ENCODE assay signal across 28 cellular contexts in the genomic region with DNA sequence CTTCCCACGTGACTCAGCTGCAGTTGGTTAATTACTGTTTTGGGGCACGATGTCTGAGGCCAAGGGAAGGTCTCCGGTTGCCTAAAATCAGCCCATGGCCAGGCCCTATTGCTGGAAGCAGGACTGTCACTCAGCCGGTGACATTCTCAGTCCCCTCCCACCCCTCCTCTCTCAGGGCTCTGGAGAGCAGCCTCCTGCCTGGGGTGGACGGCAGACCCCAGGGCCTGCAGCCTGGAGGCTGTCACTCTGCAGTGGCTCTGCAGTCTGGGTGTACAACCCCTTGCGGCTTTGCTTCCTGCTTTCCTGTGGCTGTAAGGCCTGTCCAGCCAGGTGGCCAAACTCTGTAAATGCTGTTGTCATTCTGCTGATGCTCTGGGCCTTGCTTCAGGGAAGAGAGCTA. TPM values are rescaled to one million over a fixed set of nuclear protein-coding genes. Genes with fewer than 3 reads are reported as not detected.
DNase-seq lines count a peak whose midpoint lies in the region; ATAC-seq and TF ChIP-seq lines count a peak whose summit lies in the region.
"Had no signal": no experiment of that assay in that cellular context is flagged by ENCODE, and none has a peak within 500 bp of the region (broad histone marks: within the 10 kb centered on the region; RNA-seq: fewer than 3 reads in every experiment).

No MANE protein-coding gene starts in this region.

- H2AK5ac ChIP-seq in neuronal stem cell (ENCODE audit: low read depth, low read length), result no peak overlapping the region

- H3K36me3 ChIP-seq in GM23338 (ENCODE audit: insufficient read depth), result no peaks in the 10 kb centered on the region
- H3K36me3 ChIP-seq in neuronal stem cell (replicated peaks in 1 of 2; ENCODE audit: control insufficient read depth in 2 of 2, insufficient read depth in 2 of 2, low read length in 2 of 2), result no peaks in the 10 kb centered on the region
- H3K36me3 ChIP-seq: BLaER1, lower lobe of right lung, SJCRH30, tibial nerve, WERI-Rb-1 had no signal

- H3K27me3 Mint-ChIP-seq in GM23338 (ENCODE audit: insufficient read depth, low read depth, poor library complexity) (peaks cover 7% of the 10 kb centered on the region), glutamatergic neuron (ENCODE audit: unreplicated experiment) (peaks cover 3% of the 10 kb centered on the region)
- H3K27me3 Mint-ChIP-seq in activated CD8-positive, alpha-beta memory T cell treated with anti-CD3 and anti-CD28 coated beads, Interleukin-2, amount 10 ng/mL, durations not matched to agents 7 days and 5 days, result peaks cover 47% of the 10 kb centered on the region

- no peaks in the 10 kb centered on the region for H3K79me2 ChIP-seq in GM23338 (replicated peaks; ENCODE audit: insufficient read depth)

- peak overlapping the region; percentile 58 for H3K18ac ChIP-seq in neuronal stem cell (ENCODE audit: low read length)

- H3K9me3 ChIP-seq in neuronal stem cell (replicated peaks in 1 of 2; ENCODE audit: control insufficient read depth in 2 of 2, insufficient read depth in 1 of 2, low read depth in 1 of 2, low read length in 2 of 2), result no peaks in the 10 kb centered on the region
- H3K9me3 ChIP-seq: BLaER1, lower lobe of right lung, psoas muscle, SJCRH30, tibial nerve had no signal

- H2BK5ac ChIP-seq in neuronal stem cell (ENCODE audit: low read length), result no peak overlapping the region

- no peak overlapping the region for H2BK15ac ChIP-seq in neuronal stem cell (ENCODE audit: low read length)

- H3K4me3 ChIP-seq in GM23338 (no peak overlapping the region), neuronal stem cell (ENCODE audit: low read length in 2 of 2) (no peak overlapping the region)
- H3K4me3 ChIP-seq: BLaER1, lower lobe of right lung, psoas muscle, SJCRH30, tibial nerve had no signal

- H3K79me1 ChIP-seq in neuronal stem cell (ENCODE audit: low read depth, low read length), result no peaks in the 10 kb centered on the region

- H3K4ac ChIP-seq in neuronal stem cell (ENCODE audit: low read length), result no peak overlapping the region

- H3K4me1 Mint-ChIP-seq in GM23338 (peaks cover 27% of the 10 kb centered on the region; the same call in 2 of the 3 replicates), glutamatergic neuron (ENCODE audit: low read depth, unreplicated experiment) (peaks cover 8% of the 10 kb centered on the region)
- H3K4me1 Mint-ChIP-seq in activated CD8-positive, alpha-beta memory T cell treated with anti-CD3 and anti-CD28 coated beads, Interleukin-2, amount 10 ng/mL, durations not matched to agents 7 days and 5 days, result peaks cover 2% of the 10 kb centered on the region
- H3K4me1 Mint-ChIP-seq: naive thymus-derived CD8-positive, alpha-beta T cell had no signal

- H3K27ac Mint-ChIP-seq in GM23338 (no peak overlapping the region), glutamatergic neuron (ENCODE audit: unreplicated experiment) (peak overlapping the region; percentile 31)
- H3K27ac Mint-ChIP-seq in activated CD8-positive, alpha-beta memory T cell treated with anti-CD3 and anti-CD28 coated beads, Interleukin-2, amount 10 ng/mL, durations not matched to agents 7 days and 5 days, result no peak overlapping the region
- H3K27ac Mint-ChIP-seq: activated naive CD8-positive, alpha-beta T cell; effector memory CD8-positive, alpha-beta T cell had no signal

- DNase-seq in GM23338 (ENCODE audit: low spot score) (peak; percentile 46), NCI-H146 (lab: John Stamatoyannopoulos, UW) (peak; percentile 67), glutamatergic neuron (peak; percentile 54), neuronal stem cell (ENCODE audit: low spot score) (peak; percentile 31)
- DNase-seq in stimulated activated naive CD4-positive, alpha-beta T cell (lab: John Stamatoyannopoulos, UW), result no peak
- DNase-seq in activated CD8-positive, alpha-beta memory T cell treated with anti-CD3 and anti-CD28 coated beads, Interleukin-2, amount 10 ng/mL, durations not matched to agents 7 days and 5 days, result no peak
- DNase-seq: activated CD4-positive, alpha-beta T cell treated with anti-CD3 and anti-CD28 coated beads for 48 hours; activated CD8-positive, alpha-beta memory T cell treated with anti-CD3 and anti-CD28 coated beads for 24 hours; activated effector memory CD4-positive, alpha-beta T cell treated with Interleukin-2 at 50 U/mL for 16 hours; anterior cingulate cortex; effector memory CD8-positive, alpha-beta T cell; EL; erythroblast; lower lobe of right lung; naive thymus-derived CD8-positive, alpha-beta T cell; NCI-H187 treated with DMSO at 0.1 percent for 48 hours; NCI-H226; psoas muscle; SJCRH30; stimulated activated CD4-positive, alpha-beta T cell treated with anti-CD3 and anti-CD28 coated beads, Interleukin-4, amount 100 ng/mL, for 1 hour; T1000; WERI-Rb-1 had no signal

- H3K9me3 Mint-ChIP-seq in GM23338, result no peaks in the 10 kb centered on the region
- H3K9me3 Mint-ChIP-seq in glutamatergic neuron (ENCODE audit: unreplicated experiment), result no peaks in the 10 kb centered on the region
- no peaks in the 10 kb centered on the region for H3K9me3 Mint-ChIP-seq in activated CD8-positive, alpha-beta memory T cell treated with anti-CD3 and anti-CD28 coated beads, Interleukin-2, amount 10 ng/mL, durations not matched to agents 7 days and 5 days (ENCODE audit: low read depth)
- H3K9me3 Mint-ChIP-seq: effector memory CD8-positive, alpha-beta T cell had no signal

- H3F3A ChIP-seq in GM23338 (replicated peaks; ENCODE audit: low read depth), result no peaks in the 10 kb centered on the region

- no peak overlapping the region for H3K14ac ChIP-seq in neuronal stem cell (ENCODE audit: low read length)

- H3K4me1 ChIP-seq in GM23338 (ENCODE audit: insufficient read depth) (peaks cover 24% of the 10 kb centered on the region), neuronal stem cell (ENCODE audit: control insufficient read depth in 2 of 2, insufficient read depth in 1 of 2, low read depth in 1 of 2, low read length in 2 of 2) (peaks cover 0 to 10% of the 10 kb centered on the region in 2 donors)
- H3K4me1 ChIP-seq: BLaER1, psoas muscle, SJCRH30 had no signal

- H3K4me3 Mint-ChIP-seq in GM23338 (no peak overlapping the region), glutamatergic neuron (ENCODE audit: unreplicated experiment) (no peak overlapping the region)
- no peak overlapping the region for H3K4me3 Mint-ChIP-seq in activated CD8-positive, alpha-beta memory T cell treated with anti-CD3 and anti-CD28 coated beads, Interleukin-2, amount 10 ng/mL, durations not matched to agents 7 days and 5 days
- H3K4me3 Mint-ChIP-seq: activated naive CD8-positive, alpha-beta T cell; effector memory CD8-positive, alpha-beta T cell; naive thymus-derived CD8-positive, alpha-beta T cell had no signal

- no peak overlapping the region for H2AFZ ChIP-seq in GM23338
- H2AFZ ChIP-seq in neuronal stem cell (ENCODE audit: low read length), result peak overlapping the region; percentile 40

- H4K20me1 ChIP-seq in GM23338 (replicated peaks; ENCODE audit: insufficient read depth), result no peaks in the 10 kb centered on the region
- H4K20me1 ChIP-seq: BLaER1 had no signal

- no peak overlapping the region for H3K23ac ChIP-seq in neuronal stem cell (ENCODE audit: low read depth, low read length, poor library complexity)

- CTCF ChIA-PET in activated CD8-positive, alpha-beta memory T cell treated with anti-CD3 and anti-CD28 coated beads, Interleukin-2, amount 10 ng/mL, durations not matched to agents 7 days and 5 days (lab: Charles Lee), result no interaction called here

- H3K4me2 ChIP-seq in GM23338 (no peak overlapping the region), neuronal stem cell (ENCODE audit: insufficient read depth, low read length, poor library complexity, severe bottlenecking) (no peak overlapping the region)
- H3K4me2 ChIP-seq: BLaER1 had no signal

- no peak overlapping the region for H2BK120ac ChIP-seq in neuronal stem cell (ENCODE audit: low read depth, low read length)

- no peak overlapping the region for H4K8ac ChIP-seq in neuronal stem cell (ENCODE audit: low read depth, low read length)

- no peak overlapping the region for H4K91ac ChIP-seq in neuronal stem cell (ENCODE audit: low read depth, low read length, poor library complexity)

- no peak for TF ChIP-seq CTCF in GM23338 (conservative IDR thresholded peaks at IDR 0.05; ENCODE audit: low read depth in 2 of 2)
- TF ChIP-seq CTCF in glutamatergic neuron (IDR thresholded peaks at IDR 0.05; ENCODE audit: partially characterized antibody, unreplicated experiment), result no peak

- no peaks in the 10 kb centered on the region for H3K9me2 ChIP-seq in GM23338 (ENCODE audit: insufficient read depth)

- no peak overlapping the region for H3K27ac ChIP-seq in GM23338 (ENCODE audit: low read depth)
- no peak overlapping the region for H3K27ac ChIP-seq in neuronal stem cell (replicated peaks; ENCODE audit: low read length)
- H3K27ac ChIP-seq: BLaER1, lower lobe of right lung, psoas muscle, SJCRH30, tibial nerve, WERI-Rb-1 had no signal

- ATAC-seq in GM23338, result peak; percentile 92
- ATAC-seq in GM21737 (IDR thresholded peaks at IDR 0.05; ENCODE audit: unreplicated experiment), result no peak
- ATAC-seq in activated CD8-positive, alpha-beta memory T cell treated with anti-CD3 and anti-CD28 coated beads, Interleukin-2, amount 10 ng/mL, durations not matched to agents 7 days and 5 days, result no peak
- ATAC-seq: effector memory CD8-positive, alpha-beta T cell; naive thymus-derived CD8-positive, alpha-beta T cell; psoas muscle had no signal

- no peaks in the 10 kb centered on the region for H3K36me3 Mint-ChIP-seq in GM23338 (ENCODE audit: low read depth)
- H3K36me3 Mint-ChIP-seq in glutamatergic neuron (ENCODE audit: unreplicated experiment), result no peaks in the 10 kb centered on the region
- H3K36me3 Mint-ChIP-seq in activated CD8-positive, alpha-beta memory T cell treated with anti-CD3 and anti-CD28 coated beads, Interleukin-2, amount 10 ng/mL, durations not matched to agents 7 days and 5 days, result no peaks in the 10 kb centered on the region
- H3K36me3 Mint-ChIP-seq: activated naive CD8-positive, alpha-beta T cell; naive thymus-derived CD8-positive, alpha-beta T cell had no signal

- H3K27me3 ChIP-seq in GM23338 (ENCODE audit: insufficient read depth) (no peaks in the 10 kb centered on the region), neuronal stem cell (ENCODE audit: control insufficient read depth in 3 of 3, insufficient read depth in 3 of 3, low read depth in 1 of 3, low read length in 3 of 3) (peaks cover 0 to 9% (median 0%) of the 10 kb centered on the region in 3 experiments)
- H3K27me3 ChIP-seq: BLaER1, SJCRH30, tibial nerve had no signal

- peak overlapping the region; percentile 47 for H3K9ac ChIP-seq in neuronal stem cell (ENCODE audit: low read depth, low read length, poor library complexity)
- H3K9ac ChIP-seq: BLaER1 had no signal

- no peak overlapping the region for H2BK12ac ChIP-seq in neuronal stem cell (ENCODE audit: low read length)

- no CpG with 5 or more reads among the region's 6 CpGs for WGBS in neuronal stem cell (ENCODE audit: extremely low coverage in 2 of 2, insufficient read length in 2 of 2, insufficient replicate concordance in 1 of 2), 2 donors

RNA-seq across cellular contexts. Expression of a gene that starts 32.8 kb away (rescaled TPM):
- 0.14 and 0.47 TPM in 2 replicates for total RNA-seq in GM23338 (2014; rRNA removed; shearing (Covaris generic))
- 0.03 TPM in 1 of 2 replicates, not detected in the other for polyA plus RNA-seq in GM23338 (2016; fragmentation: Nextera tagmentation; extraction: Ambion mirVana)
- 10.6 TPM for total RNA-seq in glutamatergic neuron (ENCODE audit: unreplicated experiment)
- polyA plus RNA-seq in neuronal stem cell (2013, experiment 1 of 2), result 2.0 TPM
- 1.9 TPM for polyA plus RNA-seq in neuronal stem cell (2013, experiment 2 of 2)
- total RNA-seq in activated CD8-positive, alpha-beta memory T cell treated with anti-CD3 and anti-CD28 coated beads, Interleukin-2, amount 10 ng/mL, durations not matched to agents 7 days and 5 days, result under 1 TPM in 1 of 2 experiments, not detected in 1; 0.09 TPM
- total RNA-seq: mononuclear cell; naive thymus-derived CD8-positive, alpha-beta T cell; SJCRH30 had no signal
- polyA plus RNA-seq: AG04450; naive thymus-derived CD8-positive, alpha-beta T cell had no signal

Comparison
In these comparisons a context has a peak if more than half of its experiments do, and no peak if none do; other contexts are left out.
1. DNase-seq: peak in GM23338 (single experiment), NCI-H146 (single experiment), glutamatergic neuron (single experiment) and neuronal stem cell (single experiment); none in stimulated activated naive CD4-positive, alpha-beta T cell (0 of 6) and activated CD8-positive, alpha-beta memory T cell treated with anti-CD3 and anti-CD28 coated beads, Interleukin-2, amount 10 ng/mL, durations not matched to agents 7 days and 5 days (single experiment).